ENCODE assay signal across 16 cellular contexts in the genomic region with DNA sequence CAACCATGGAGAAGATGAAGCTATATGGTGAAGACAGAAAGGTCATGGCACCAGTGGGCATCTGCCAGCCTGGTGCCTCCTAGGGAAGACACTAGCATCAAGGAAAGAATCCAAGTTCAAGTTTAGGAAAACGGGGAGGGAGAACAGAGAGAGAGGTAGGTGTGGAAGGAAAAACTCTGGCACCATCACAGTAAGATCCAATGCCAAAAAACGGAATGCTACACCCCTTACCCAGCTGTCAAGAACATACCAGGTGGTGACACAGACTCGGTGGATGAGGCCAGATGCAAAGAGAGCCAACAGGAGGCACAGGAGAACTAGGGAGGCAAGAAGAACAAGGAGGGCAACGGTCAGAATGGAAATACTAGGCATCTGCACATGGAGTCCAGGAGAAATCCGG. TPM values are rescaled to one million over a fixed set of nuclear protein-coding genes. Genes with fewer than 3 reads are reported as not detected.
A peak's percentile ranks its signal among the peaks of the same experiment; 100 is the strongest.
DNase-seq lines count a peak whose midpoint lies in the region; ATAC-seq and TF ChIP-seq lines count a peak whose summit lies in the region.
"Had no signal": no experiment of that assay in that cellular context is flagged by ENCODE, and none has a peak within 500 bp of the region (broad histone marks: within the 10 kb centered on the region; RNA-seq: fewer than 3 reads in every experiment).

No MANE protein-coding gene starts in this region.

- no peaks in the 10 kb centered on the region for H3K27me3 Mint-ChIP-seq in activated naive CD4-positive, alpha-beta T cell treated with anti-CD3 and anti-CD28 coated beads, Interleukin-2, amount 50 U/mL, for 24 hours
- no peaks in the 10 kb centered on the region for H3K27me3 Mint-ChIP-seq in activated T-helper 2 cell treated with anti-CD3 and anti-CD28 coated beads, Interferon-gamma antibody, Interleukin-2, Interleukin-4, amounts not matched to agents 10 μg/mL and 5 μg/mL and 100 μg/mL, durations not matched to agents 14 hours and 24 hours and 36 hours (ENCODE audit: low read depth)

- no peak for ATAC-seq in HG03469 (IDR thresholded peaks at IDR 0.05; ENCODE audit: unreplicated experiment)
- ATAC-seq: HepG2, psoas muscle had no signal

- H3K4me1 Mint-ChIP-seq in activated naive CD4-positive, alpha-beta T cell treated with anti-CD3 and anti-CD28 coated beads, Interleukin-2, amount 50 U/mL, for 24 hours = peaks cover 33% of the 10 kb centered on the region
- peaks cover 29% of the 10 kb centered on the region for H3K4me1 Mint-ChIP-seq in activated T-helper 2 cell treated with anti-CD3 and anti-CD28 coated beads, Interferon-gamma antibody, Interleukin-2, Interleukin-4, amounts not matched to agents 10 μg/mL and 5 μg/mL and 100 μg/mL, durations not matched to agents 14 hours and 24 hours and 36 hours (ENCODE audit: low read depth)

- intact Hi-C loops in activated T-helper 2 cell treated with anti-CD3 and anti-CD28 coated beads, Interferon-gamma antibody, Interleukin-2, Interleukin-4, amounts not matched to agents 10 μg/mL and 5 μg/mL and 100 μg/mL, durations not matched to agents 14 hours and 24 hours and 36 hours (cut with micrococcal nuclease) = no loop called here

- peak overlapping the region; percentile 0 for H3K4me3 Mint-ChIP-seq in activated naive CD4-positive, alpha-beta T cell treated with anti-CD3 and anti-CD28 coated beads, Interleukin-2, amount 50 U/mL, for 24 hours
- no peak overlapping the region for H3K4me3 Mint-ChIP-seq in activated T-helper 2 cell treated with anti-CD3 and anti-CD28 coated beads, Interferon-gamma antibody, Interleukin-2, Interleukin-4, amounts not matched to agents 10 μg/mL and 5 μg/mL and 100 μg/mL, durations not matched to agents 14 hours and 24 hours and 36 hours (ENCODE audit: low read depth)

- DNase-seq in activated naive CD4-positive, alpha-beta T cell treated with anti-CD3 and anti-CD28 coated beads, Interleukin-2, amount 50 U/mL, for 16 hours = no peak
- DNase-seq in activated T-helper 2 cell treated with anti-CD3 and anti-CD28 coated beads, Interferon-gamma antibody, Interleukin-2, Interleukin-4, amounts not matched to agents 10 μg/mL and 5 μg/mL and 100 μg/mL, durations not matched to agents 14 hours and 24 hours and 36 hours (ENCODE audit: low spot score) = peak; percentile 6
- DNase-seq in mesenteric fat pad (ENCODE audit: low spot score) (peak; percentile 39), HEK293T (ENCODE audit: extremely low spot score) (no peak), NCI-H2196 treated with DMSO at 0.1 percent for 48 hours (lab: John Stamatoyannopoulos, UW; ENCODE audit: unreplicated experiment) (no peak)
- DNase-seq: activated CD4-positive, alpha-beta T cell treated with anti-CD3 and anti-CD28 coated beads, Interleukin-2, amount 50 U/mL, for 1 hour; activated gamma-delta T cell; cortex of kidney; HCEC 1CT; NCI-H1048; NCI-H187; NCI-H526; psoas muscle had no signal

- no peaks in the 10 kb centered on the region for H3K9me3 Mint-ChIP-seq in activated naive CD4-positive, alpha-beta T cell treated with anti-CD3 and anti-CD28 coated beads, Interleukin-2, amount 50 U/mL, for 24 hours
- no peaks in the 10 kb centered on the region for H3K9me3 Mint-ChIP-seq in activated T-helper 2 cell treated with anti-CD3 and anti-CD28 coated beads, Interferon-gamma antibody, Interleukin-2, Interleukin-4, amounts not matched to agents 10 μg/mL and 5 μg/mL and 100 μg/mL, durations not matched to agents 14 hours and 24 hours and 36 hours

- CTCF ChIA-PET in HEK293T (lab: Yijun Ruan, JAX) = interaction anchor here (1.2 to 1.8 kb wide), 3 partner anchors 52 to 84 kb away, joined by 4 to 8 read pairs (median 4); no protein-coding TSS in a partner anchor

- POLR2A ChIA-PET in HEK293T (lab: Yijun Ruan, JAX) = interaction anchor here (1.4 kb wide), 1 partner anchor 24 kb away, joined by 5 read pairs; no protein-coding TSS in a partner anchor

- H3K36me3 Mint-ChIP-seq in activated naive CD4-positive, alpha-beta T cell treated with anti-CD3 and anti-CD28 coated beads, Interleukin-2, amount 50 U/mL, for 24 hours = peaks cover 8% of the 10 kb centered on the region
- peaks cover 29% of the 10 kb centered on the region for H3K36me3 Mint-ChIP-seq in activated T-helper 2 cell treated with anti-CD3 and anti-CD28 coated beads, Interferon-gamma antibody, Interleukin-2, Interleukin-4, amounts not matched to agents 10 μg/mL and 5 μg/mL and 100 μg/mL, durations not matched to agents 14 hours and 24 hours and 36 hours (ENCODE audit: low read depth)

- peak overlapping the region; percentile 8 for H3K27ac Mint-ChIP-seq in activated naive CD4-positive, alpha-beta T cell treated with anti-CD3 and anti-CD28 coated beads, Interleukin-2, amount 50 U/mL, for 24 hours
- H3K27ac Mint-ChIP-seq in activated T-helper 2 cell treated with anti-CD3 and anti-CD28 coated beads, Interferon-gamma antibody, Interleukin-2, Interleukin-4, amounts not matched to agents 10 μg/mL and 5 μg/mL and 100 μg/mL, durations not matched to agents 14 hours and 24 hours and 36 hours = no peak overlapping the region

TF ChIP-seq in HEK293T, 16 proteins besides CTCF, POLR2A, EP300 and RAD21:
- TF ChIP-seq FOXK2 (IDR thresholded peaks at IDR 0.05) (no peak), HDGF (IDR thresholded peaks at IDR 0.05; ENCODE audit: borderline replicate concordance) (no peak), FOXM1 (IDR thresholded peaks at IDR 0.05; ENCODE audit: borderline replicate concordance) (no peak), LEF1 (IDR thresholded peaks at IDR 0.05; ENCODE audit: borderline replicate concordance) (no peak), SP1 (IDR thresholded peaks at IDR 0.05) (no peak), BHLHE40 (IDR thresholded peaks at IDR 0.05; ENCODE audit: borderline replicate concordance) (no peak), ZNF384 (IDR thresholded peaks at IDR 0.05) (no peak), L3MBTL2 (conservative IDR thresholded peaks at IDR 0.05) (no peak), SUZ12 (IDR thresholded peaks at IDR 0.05) (no peak), ELF4 (IDR thresholded peaks at IDR 0.05) (no peak), CTBP1 (IDR thresholded peaks at IDR 0.05; ENCODE audit: borderline replicate concordance) (no peak), FOXA1 (IDR thresholded peaks at IDR 0.05) (no peak)
TF ChIP-seq in HEK293T: peak in this region for 0.

RNA-seq across cellular contexts. Expression of gene KRTCAP2, which starts 3.6 kb away (rescaled TPM):
- total RNA-seq in activated T-helper 2 cell treated with anti-CD3 and anti-CD28 coated beads, Interferon-gamma antibody, Interleukin-2, Interleukin-4, amounts not matched to agents 10 μg/mL and 5 μg/mL and 100 μg/mL, durations not matched to agents 14 hours and 24 hours and 36 hours = 237 and 247 TPM in 2 replicates
- 155 TPM for total RNA-seq in mesenteric fat pad

RNA-seq across cellular contexts. Expression of gene TRIM46, which starts 4.1 kb away (rescaled TPM):
- 10.7 and 11.5 TPM in 2 replicates for total RNA-seq in activated T-helper 2 cell treated with anti-CD3 and anti-CD28 coated beads, Interferon-gamma antibody, Interleukin-2, Interleukin-4, amounts not matched to agents 10 μg/mL and 5 μg/mL and 100 μg/mL, durations not matched to agents 14 hours and 24 hours and 36 hours
- 0.22 TPM for total RNA-seq in mesenteric fat pad

RNA-seq across cellular contexts. Expression of gene DPM3, which starts 29.2 kb away (rescaled TPM):
- 49.0 and 51.0 TPM in 2 replicates for total RNA-seq in activated T-helper 2 cell treated with anti-CD3 and anti-CD28 coated beads, Interferon-gamma antibody, Interleukin-2, Interleukin-4, amounts not matched to agents 10 μg/mL and 5 μg/mL and 100 μg/mL, durations not matched to agents 14 hours and 24 hours and 36 hours
- 76.2 TPM for total RNA-seq in mesenteric fat pad

RNA-seq across cellular contexts. Expression of gene SLC50A1, which starts 33.9 kb away (rescaled TPM):
- 56.9 and 58.0 TPM in 2 replicates for total RNA-seq in activated T-helper 2 cell treated with anti-CD3 and anti-CD28 coated beads, Interferon-gamma antibody, Interleukin-2, Interleukin-4, amounts not matched to agents 10 μg/mL and 5 μg/mL and 100 μg/mL, durations not matched to agents 14 hours and 24 hours and 36 hours
- total RNA-seq in mesenteric fat pad = 30.2 TPM

RNA-seq across cellular contexts. Expression of gene THBS3, which starts 38.2 kb away (rescaled TPM):
- 10.4 and 13.1 TPM in 2 replicates for total RNA-seq in activated T-helper 2 cell treated with anti-CD3 and anti-CD28 coated beads, Interferon-gamma antibody, Interleukin-2, Interleukin-4, amounts not matched to agents 10 μg/mL and 5 μg/mL and 100 μg/mL, durations not matched to agents 14 hours and 24 hours and 36 hours
- total RNA-seq in mesenteric fat pad = 17.9 TPM

Comparison
In these comparisons a context has a peak if more than half of its experiments do, and no peak if none do; other contexts are left out.
1. DNase-seq: peak in activated T-helper 2 cell treated with anti-CD3 and anti-CD28 coated beads, Interferon-gamma antibody, Interleukin-2, Interleukin-4, amounts not matched to agents 10 μg/mL and 5 μg/mL and 100 μg/mL, durations not matched to agents 14 hours and 24 hours and 36 hours (single experiment) and mesenteric fat pad (single experiment); none in activated naive CD4-positive, alpha-beta T cell treated with anti-CD3 and anti-CD28 coated beads, Interleukin-2, amount 50 U/mL, for 16 hours (single experiment), HEK293T (single experiment) and NCI-H2196 treated with DMSO at 0.1 percent for 48 hours (single experiment).